Comparison of ENCODE assay signal across 20 cellular contexts in genomic region chr4:7654550-7655266, GRCh38.
DNase-seq lines count a peak whose midpoint lies in the region; ATAC-seq and TF ChIP-seq lines count a peak whose summit lies in the region.
"Had no signal": no experiment of that assay in that cellular context is flagged by ENCODE, and none has a peak within 500 bp of the region (broad histone marks: within the 10 kb centered on the region; RNA-seq: fewer than 3 reads in every experiment).

No MANE protein-coding gene starts in this region.

- no peak overlapping the region for H3K4me3 Mint-ChIP-seq in activated CD4-positive, alpha-beta T cell treated with anti-CD3 and anti-CD28 coated beads, Interleukin-2, amount 10 ng/mL, durations not matched to agents 24 days and 14 days
- H3K4me3 Mint-ChIP-seq: central memory CD8-positive, alpha-beta T cell; GM23338; stimulated activated naive B cell treated with anti-CD40 and anti-IgM and Interleukin-4, amounts not matched to agents 10 μg/mL and 1 μg/mL and 100 μg/mL, for 72 hours had no signal

- H2AFZ ChIP-seq in neural cell (ENCODE audit: low read depth, low read length), result no peak overlapping the region
- H2AFZ ChIP-seq: GM23338, parathyroid adenoma had no signal

- no peak for TF ChIP-seq CTCF in neural cell (IDR thresholded peaks at IDR 0.05; ENCODE audit: poor library complexity, severe bottlenecking)

- H3K9me2 ChIP-seq in neural cell (ENCODE audit: insufficient read depth, low read length), result no peaks in the 10 kb centered on the region

- peaks cover 2% of the 10 kb centered on the region for H3K27me3 Mint-ChIP-seq in activated CD4-positive, alpha-beta T cell treated with anti-CD3 and anti-CD28 coated beads, Interleukin-2, amount 10 ng/mL, durations not matched to agents 24 days and 14 days
- H3K27me3 Mint-ChIP-seq: central memory CD8-positive, alpha-beta T cell had no signal

- peak overlapping the region; percentile 89 to 100 (median 95) for H3K4me2 ChIP-seq in BLaER1 treated with 17β-estradiol and CSF1 and Interleukin-3, amounts not matched to agents 10 nM and 100 nM
- no peak overlapping the region for H3K4me2 ChIP-seq in neural cell (ENCODE audit: low read length)
- H3K4me2 ChIP-seq: GM23338 had no signal

- H3F3A ChIP-seq in neural cell (ENCODE audit: insufficient read depth, low read length, poor library complexity, severe bottlenecking), result peaks cover 3% of the 10 kb centered on the region

- H3K27ac ChIP-seq in BLaER1 treated with 17β-estradiol and CSF1 and Interleukin-3, amounts not matched to agents 10 nM and 100 nM, result peak overlapping the region in 2 of 11 experiments; percentile 0 to 31; a peak in 1 of 22 replicates
- no peak overlapping the region for H3K27ac ChIP-seq in neural cell (ENCODE audit: low read length)
- H3K27ac ChIP-seq: parathyroid adenoma, testis had no signal

- no peaks in the 10 kb centered on the region for H3K36me3 ChIP-seq in BLaER1 treated with 17β-estradiol and CSF1 and Interleukin-3, amounts not matched to agents 10 nM and 100 nM
- H3K36me3 ChIP-seq in NT2/D1 (ENCODE audit: insufficient read depth, insufficient read length, low read length) (no peaks in the 10 kb centered on the region), neural cell (ENCODE audit: insufficient read depth, low read length) (no peaks in the 10 kb centered on the region)
- H3K36me3 ChIP-seq: esophagus squamous epithelium had no signal

- ATAC-seq in GM21723 (IDR thresholded peaks at IDR 0.05; ENCODE audit: unreplicated experiment), result no peak
- ATAC-seq: GM23338; stimulated activated naive B cell treated with anti-CD40 and anti-IgM and Interleukin-4, amounts not matched to agents 10 μg/mL and 1 μg/mL and 100 μg/mL, for 72 hours had no signal

- no peaks in the 10 kb centered on the region for H3K79me2 ChIP-seq in neural cell (replicated peaks; ENCODE audit: insufficient read depth, low read length)
- H3K79me2 ChIP-seq: parathyroid adenoma had no signal

- no peaks in the 10 kb centered on the region for H3K9me3 Mint-ChIP-seq in activated CD4-positive, alpha-beta T cell treated with anti-CD3 and anti-CD28 coated beads, Interleukin-2, amount 10 ng/mL, durations not matched to agents 24 days and 14 days
- H3K9me3 Mint-ChIP-seq: central memory CD8-positive, alpha-beta T cell; GM23338; stimulated activated naive B cell treated with anti-CD40 and anti-IgM and Interleukin-4, amounts not matched to agents 10 μg/mL and 1 μg/mL and 100 μg/mL, for 72 hours had no signal

- H3K4me3 ChIP-seq in BLaER1 treated with 17β-estradiol and CSF1 and Interleukin-3, amounts not matched to agents 10 nM and 100 nM, result no peak overlapping the region
- H3K4me3 ChIP-seq in NT2/D1 (ENCODE audit: insufficient read length, low read depth) (no peak overlapping the region), neural cell (ENCODE audit: low read length) (no peak overlapping the region)
- H3K4me3 ChIP-seq: GM23338, testis had no signal

- peak overlapping the region in 3 of 11 experiments; percentile 4 to 33 (median 8); a peak in 1 of 22 replicates for H3K9ac ChIP-seq in BLaER1 treated with 17β-estradiol and CSF1 and Interleukin-3, amounts not matched to agents 10 nM and 100 nM
- H3K9ac ChIP-seq in NT2/D1 (ENCODE audit: insufficient read length, low read depth) (peak overlapping the region; percentile 46), neural cell (ENCODE audit: low read length) (peak overlapping the region; percentile 46)
- H3K9ac ChIP-seq: parathyroid adenoma had no signal

- peaks cover 0 to 60% (median 0%) of the 10 kb centered on the region in 11 experiments; a peak in 5 of 22 replicates for H4K20me1 ChIP-seq in BLaER1 treated with 17β-estradiol and CSF1 and Interleukin-3, amounts not matched to agents 10 nM and 100 nM
- H4K20me1 ChIP-seq in neural cell (ENCODE audit: insufficient read depth), result no peaks in the 10 kb centered on the region

- peaks cover 51 to 67% (median 59%) of the 10 kb centered on the region in 10 experiments for H3K4me1 ChIP-seq in BLaER1 treated with 17β-estradiol and CSF1 and Interleukin-3, amounts not matched to agents 10 nM and 100 nM
- peaks cover 52% of the 10 kb centered on the region for H3K4me1 ChIP-seq in NT2/D1 (ENCODE audit: insufficient read depth, insufficient read length)
- H3K4me1 ChIP-seq: parathyroid adenoma had no signal

- H3K36me3 Mint-ChIP-seq in activated CD4-positive, alpha-beta T cell treated with anti-CD3 and anti-CD28 coated beads, Interleukin-2, amount 10 ng/mL, durations not matched to agents 24 days and 14 days (ENCODE audit: low read depth), result no peaks in the 10 kb centered on the region
- H3K36me3 Mint-ChIP-seq: stimulated activated naive B cell treated with anti-CD40 and anti-IgM and Interleukin-4, amounts not matched to agents 10 μg/mL and 1 μg/mL and 100 μg/mL, for 72 hours had no signal

- peaks cover 14% of the 10 kb centered on the region for H3K4me1 Mint-ChIP-seq in activated CD4-positive, alpha-beta T cell treated with anti-CD3 and anti-CD28 coated beads, Interleukin-2, amount 10 ng/mL, durations not matched to agents 24 days and 14 days

- no peak for TF ChIP-seq EP300 in neural cell (conservative IDR thresholded peaks at IDR 0.05; ENCODE audit: poor library complexity, severe bottlenecking)

- no peak overlapping the region for H3K27ac Mint-ChIP-seq in activated CD4-positive, alpha-beta T cell treated with anti-CD3 and anti-CD28 coated beads, Interleukin-2, amount 10 ng/mL, durations not matched to agents 24 days and 14 days
- H3K27ac Mint-ChIP-seq: GM23338; stimulated activated naive B cell treated with anti-CD40 and anti-IgM and Interleukin-4, amounts not matched to agents 10 μg/mL and 1 μg/mL and 100 μg/mL, for 72 hours had no signal

- H3K9me3 ChIP-seq in BLaER1 treated with 17β-estradiol and CSF1 and Interleukin-3, amounts not matched to agents 10 nM and 100 nM (replicated peaks in 1 of 11), result no peaks in the 10 kb centered on the region
- H3K9me3 ChIP-seq in NT2/D1 (ENCODE audit: insufficient read depth, low read length), result no peaks in the 10 kb centered on the region
- H3K9me3 ChIP-seq in neural cell (ENCODE audit: low read length), result no peaks in the 10 kb centered on the region
- H3K9me3 ChIP-seq: esophagus squamous epithelium, testis had no signal

- no peak for TF ChIP-seq RAD21 in neural cell (conservative IDR thresholded peaks at IDR 0.05)

- H3K27me3 ChIP-seq in BLaER1 treated with 17β-estradiol and CSF1 and Interleukin-3, amounts not matched to agents 10 nM and 100 nM, result peaks cover 0 to 30% (median 0%) of the 10 kb centered on the region in 11 experiments; a peak in 6 of 22 replicates
- no peaks in the 10 kb centered on the region for H3K27me3 ChIP-seq in NT2/D1 (ENCODE audit: insufficient read depth, insufficient read length)
- no peaks in the 10 kb centered on the region for H3K27me3 ChIP-seq in neural cell (ENCODE audit: insufficient read depth, low read depth, low read length)
- H3K27me3 ChIP-seq: testis had no signal

- intact Hi-C loops in activated CD4-positive, alpha-beta T cell treated with anti-CD3 and anti-CD28 coated beads, Interleukin-2, amount 10 ng/mL, durations not matched to agents 24 days and 14 days (cut with micrococcal nuclease), result loop anchor here (5.0 kb wide), 1 partner anchor 103 kb away; no protein-coding TSS in a partner anchor

- DNase-seq in NT2/D1 (ENCODE audit: low read depth, low spot score) (no peak), iPS-NIHi11 (ENCODE audit: low spot score) (peak; percentile 66), NCI-H2171 treated with DMSO at 0.1 percent for 48 hours (lab: John Stamatoyannopoulos, UW) (no peak), DMS53 (lab: John Stamatoyannopoulos, UW) (no peak)
- no peak for DNase-seq in activated CD4-positive, alpha-beta T cell treated with anti-CD3 and anti-CD28 coated beads, Interleukin-2, amount 10 ng/mL, durations not matched to agents 24 days and 14 days
- DNase-seq: ACHN; activated CD4-positive, alpha-beta T cell treated with anti-CD3 and anti-CD28 coated beads, Interleukin-2, amount 50 U/mL, for 48 hours; activated gamma-delta T cell treated with Interleukin-2 at 50 U/mL for 16 hours; amniotic stem cell; effector CD8-positive, alpha-beta T cell; esophagus squamous epithelium; NCI-H524; stimulated activated naive B cell treated with anti-CD40 and anti-IgM and Interleukin-4, amounts not matched to agents 10 μg/mL and 1 μg/mL and 100 μg/mL, for 72 hours had no signal

TF ChIP-seq in neural cell, 6 proteins besides CTCF, POLR2A, EP300 and RAD21:
- TF ChIP-seq EZH2 (IDR thresholded peaks at IDR 0.05; ENCODE audit: borderline replicate concordance, insufficient read depth, low read length, poor library complexity, severe bottlenecking), result no peak
- TF ChIP-seq POLR2AphosphoS5 (IDR thresholded peaks at IDR 0.05), result no peak
- no peak for TF ChIP-seq MXI1 (conservative IDR thresholded peaks at IDR 0.05; ENCODE audit: poor library complexity, severe bottlenecking)
- TF ChIP-seq SMC3 (conservative IDR thresholded peaks at IDR 0.05; ENCODE audit: poor library complexity), result no peak
- TF ChIP-seq REST (IDR thresholded peaks at IDR 0.05; ENCODE audit: borderline replicate concordance), result no peak
- no peak for TF ChIP-seq TAF1 (IDR thresholded peaks at IDR 0.05; ENCODE audit: low read depth)
